ENCODE assay signal across 13 cellular contexts in the genomic region with DNA sequence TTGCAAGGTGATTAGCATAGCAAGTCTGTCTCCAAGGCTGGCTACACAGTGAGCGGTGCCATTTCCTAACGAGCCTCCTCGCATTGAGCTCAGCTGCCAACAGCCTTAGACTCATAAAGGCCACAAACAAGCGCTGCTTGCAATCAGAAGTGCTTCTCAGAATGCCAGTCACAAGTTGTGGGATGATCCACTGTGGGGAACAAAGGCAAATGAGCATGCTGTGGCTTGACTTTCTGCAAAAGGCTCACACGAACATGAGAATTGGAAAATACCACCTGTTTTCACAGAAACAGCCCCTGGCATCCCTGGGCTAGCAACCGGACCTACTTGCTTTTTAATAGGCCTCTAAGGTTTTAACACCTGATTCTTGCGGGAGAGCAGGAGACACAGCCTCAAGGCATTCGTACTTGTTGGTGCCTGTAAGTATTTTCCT.
DNase-seq lines count a peak whose midpoint lies in the region; ATAC-seq and TF ChIP-seq lines count a peak whose summit lies in the region.
"Had no signal": no experiment of that assay in that cellular context is flagged by ENCODE, and none has a peak within 500 bp of the region (broad histone marks: within the 10 kb centered on the region; RNA-seq: fewer than 3 reads in every experiment).

No MANE protein-coding gene starts in this region.

- H3K27me3 ChIP-seq in hepatocyte = no peaks in the 10 kb centered on the region

- H3K36me3 Mint-ChIP-seq in progenitor cell of endocrine pancreas (ENCODE audit: insufficient read depth) = peaks cover 18% of the 10 kb centered on the region

- no peaks in the 10 kb centered on the region for H3K27me3 Mint-ChIP-seq in progenitor cell of endocrine pancreas
- H3K27me3 Mint-ChIP-seq: activated naive CD4-positive, alpha-beta T cell treated with anti-CD3 and anti-CD28 coated beads, Interleukin-2, amount 50 U/mL, for 24 hours; naive B cell had no signal

- H3K4me1 ChIP-seq in hepatocyte (ENCODE audit: insufficient read depth) = peaks cover 22% of the 10 kb centered on the region

- no peaks in the 10 kb centered on the region for H3K9me3 ChIP-seq in hepatocyte (ENCODE audit: low read depth)

- TF ChIP-seq CTCF in hepatocyte (IDR thresholded peaks at IDR 0.05; ENCODE audit: poor library complexity) = no peak
- no peak for TF ChIP-seq CTCF in progenitor cell of endocrine pancreas (IDR thresholded peaks at IDR 0.05; ENCODE audit: unreplicated experiment)

- no peak overlapping the region for H2AFZ ChIP-seq in hepatocyte

- no peak overlapping the region for H3K4me2 ChIP-seq in hepatocyte

- H3K27ac Mint-ChIP-seq in progenitor cell of endocrine pancreas = peak overlapping the region; percentile 88
- H3K27ac Mint-ChIP-seq: activated naive CD4-positive, alpha-beta T cell treated with anti-CD3 and anti-CD28 coated beads, Interleukin-2, amount 50 U/mL, for 24 hours; naive B cell had no signal

- DNase-seq in DMS79 (lab: John Stamatoyannopoulos, UW) (peak; percentile 76), hepatocyte (ENCODE audit: low spot score) (no peak), progenitor cell of endocrine pancreas (ENCODE audit: low spot score, unreplicated experiment) (no peak), DMS153 (lab: John Stamatoyannopoulos, UW) (no peak), dermis blood vessel endothelial cell (no peak)
- DNase-seq: effector CD8-positive, alpha-beta T cell; naive B cell; NCI-H1092 treated with DMSO at 0.1 percent for 48 hours; stimulated activated CD4-positive, alpha-beta T cell treated with anti-CD3 and anti-CD28 coated beads, Interleukin-4, amount 100 ng/mL, for 1 hour had no signal

- no peaks in the 10 kb centered on the region for H3K9me2 ChIP-seq in hepatocyte (replicated peaks; ENCODE audit: insufficient read depth)

- H3K27ac ChIP-seq in angular gyrus (ENCODE audit: low read depth, low read length) = peak overlapping the region; percentile 62
- H3K27ac ChIP-seq in hepatocyte = peak overlapping the region; percentile 51

- H3K4me1 Mint-ChIP-seq in progenitor cell of endocrine pancreas (ENCODE audit: low read depth) = peaks cover 3% of the 10 kb centered on the region
- H3K4me1 Mint-ChIP-seq: activated naive CD4-positive, alpha-beta T cell treated with anti-CD3 and anti-CD28 coated beads, Interleukin-2, amount 50 U/mL, for 24 hours had no signal

- H3K79me2 ChIP-seq in hepatocyte = peaks cover 2% of the 10 kb centered on the region

- H3K36me3 ChIP-seq in hepatocyte (replicated peaks; ENCODE audit: insufficient read depth, low read depth) = no peaks in the 10 kb centered on the region

- no peak overlapping the region for H3K4me3 ChIP-seq in hepatocyte

- H3K9me3 Mint-ChIP-seq in progenitor cell of endocrine pancreas (ENCODE audit: low read depth) = no peaks in the 10 kb centered on the region
- H3K9me3 Mint-ChIP-seq: activated naive CD4-positive, alpha-beta T cell treated with anti-CD3 and anti-CD28 coated beads, Interleukin-2, amount 50 U/mL, for 24 hours; naive B cell had no signal

- H4K20me1 ChIP-seq in hepatocyte (ENCODE audit: insufficient read depth, poor library complexity, severe bottlenecking) = no peaks in the 10 kb centered on the region

- WGBS in hepatocyte (ENCODE audit: low lambda C conversion rate, missing lambda C conversion rate) = 73% methylated on average over 8 of the region's 8 CpGs

- ATAC-seq in HG03175 (IDR thresholded peaks at IDR 0.05; ENCODE audit: unreplicated experiment) (no peak), GM21447 (IDR thresholded peaks at IDR 0.05; ENCODE audit: unreplicated experiment) (no peak)

- H3K4me3 Mint-ChIP-seq in progenitor cell of endocrine pancreas (ENCODE audit: low read depth) = no peak overlapping the region
- H3K4me3 Mint-ChIP-seq: activated naive CD4-positive, alpha-beta T cell treated with anti-CD3 and anti-CD28 coated beads, Interleukin-2, amount 50 U/mL, for 24 hours; naive B cell had no signal
